19 cellular contexts compared by ENCODE assay signal in genomic region chr11:45278721-45279120, GRCh38.
DNase-seq lines count a peak whose midpoint lies in the region; ATAC-seq lines count a peak whose summit lies in the region.
"Had no signal": no experiment of that assay in that cellular context is flagged by ENCODE, and none has a peak within 500 bp of the region (broad histone marks: within the 10 kb centered on the region; RNA-seq: fewer than 3 reads in every experiment).

No MANE protein-coding gene starts in this region.

- peak overlapping the region; percentile 33 for H3K27ac ChIP-seq in caudate nucleus (ENCODE audit: low read depth, low read length)

- peaks cover 2% of the 10 kb centered on the region for H3K4me1 Mint-ChIP-seq in activated T-cell treated with anti-CD3 and anti-CD28 coated beads, Interleukin-2, amount 50 U/mL, for 24 hours (ENCODE audit: low read depth)

- no peaks in the 10 kb centered on the region for H3K9me3 Mint-ChIP-seq in activated T-cell treated with anti-CD3 and anti-CD28 coated beads, Interleukin-2, amount 50 U/mL, for 24 hours

- H3K27ac Mint-ChIP-seq in activated T-cell treated with anti-CD3 and anti-CD28 coated beads, Interleukin-2, amount 50 U/mL, for 24 hours: no peak overlapping the region
- H3K27ac Mint-ChIP-seq: T-cell had no signal

- H3K27me3 Mint-ChIP-seq in activated T-cell treated with anti-CD3 and anti-CD28 coated beads, Interleukin-2, amount 50 U/mL, for 24 hours: peaks cover 44% of the 10 kb centered on the region

- ATAC-seq in GM19455 (IDR thresholded peaks at IDR 0.05; ENCODE audit: unreplicated experiment): no peak
- ATAC-seq: PC-3, T-cell had no signal

- peak; percentile 3 for DNase-seq in NCI-H1105 (lab: John Stamatoyannopoulos, UW)
- DNase-seq in NCI-H1105 treated with DMSO at 0.1 percent for 48 hours (lab: John Stamatoyannopoulos, UW): no peak
- DNase-seq in NCI-H2029 treated with DMSO at 0.1 percent for 48 hours (lab: John Stamatoyannopoulos, UW): peak; percentile 68
- peak in 14 of 61 donors; percentile 3 to 31 (median 12) for DNase-seq in caudate nucleus (lab: John Stamatoyannopoulos, UW)
- peak; percentile 12 for DNase-seq in putamen (ENCODE audit: low spot score)
- no peak for DNase-seq in LoVo (ENCODE audit: low spot score)
- no peak for DNase-seq in activated T-cell treated with anti-CD3 and anti-CD28 coated beads, Interleukin-2, amount 50 U/mL, for 24 hours
- DNase-seq: C1 segment of cervical spinal cord, Caco-2, DND-41, GDM1, IMR-90, MV-4-11, NCI-H146, NCI-H2171, NCI-H510A treated with DMSO at 0.1 percent for 48 hours, PC-3 had no signal

- no peak overlapping the region for H3K4me3 Mint-ChIP-seq in activated T-cell treated with anti-CD3 and anti-CD28 coated beads, Interleukin-2, amount 50 U/mL, for 24 hours
- H3K4me3 Mint-ChIP-seq: T-cell had no signal

- no peaks in the 10 kb centered on the region for H3K36me3 Mint-ChIP-seq in activated T-cell treated with anti-CD3 and anti-CD28 coated beads, Interleukin-2, amount 50 U/mL, for 24 hours (ENCODE audit: low read depth)
- H3K36me3 Mint-ChIP-seq: T-cell had no signal

Comparison
In these comparisons a context has a peak if more than half of its experiments do, and no peak if none do; other contexts are left out.
1. DNase-seq: peak in NCI-H1105 (single experiment), NCI-H2029 treated with DMSO at 0.1 percent for 48 hours (single experiment) and putamen (single experiment); none in NCI-H1105 treated with DMSO at 0.1 percent for 48 hours (single experiment), LoVo (single experiment) and activated T-cell treated with anti-CD3 and anti-CD28 coated beads, Interleukin-2, amount 50 U/mL, for 24 hours (single experiment).